19 cellular contexts compared by ENCODE assay signal in the genomic region with DNA sequence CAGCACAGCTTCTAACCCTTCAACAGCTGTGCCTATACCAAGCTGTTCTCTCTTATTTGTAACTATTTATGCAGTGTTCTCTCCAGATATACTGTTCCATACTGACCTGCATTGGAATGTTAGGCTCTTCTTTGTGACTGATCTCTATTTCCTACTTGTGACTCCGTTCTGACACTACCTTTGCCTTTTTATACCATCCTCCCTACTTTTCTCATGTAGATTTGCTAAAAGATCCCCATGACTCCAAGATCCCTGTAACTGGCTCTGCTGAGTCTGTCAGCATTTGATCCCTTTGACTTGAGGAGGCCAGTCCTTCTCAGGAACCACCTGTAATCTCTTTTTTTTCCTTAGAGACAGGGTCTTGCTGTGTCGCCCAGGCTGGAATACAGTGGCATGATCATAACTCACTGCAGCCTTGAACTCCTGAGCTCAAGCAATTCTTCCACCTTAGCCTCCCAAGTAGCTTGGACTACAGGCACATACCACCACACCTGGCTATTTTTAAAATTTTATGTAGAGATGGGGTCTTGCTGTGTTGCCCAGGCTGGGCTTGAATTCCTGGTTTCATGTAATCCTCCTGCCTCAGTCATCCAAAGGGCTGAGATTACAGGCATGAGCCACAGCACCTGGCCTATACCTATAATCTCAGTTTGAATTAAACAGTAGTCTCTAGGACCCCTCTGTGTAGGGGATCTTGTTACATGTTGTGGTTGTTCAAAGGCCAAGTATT.
"Had no signal": no experiment of that assay in that cellular context is flagged by ENCODE, and none has a peak within 500 bp of the region (broad histone marks: within the 10 kb centered on the region; RNA-seq: fewer than 3 reads in every experiment).

No MANE protein-coding gene starts in this region.

- H3K27me3 ChIP-seq: heart left ventricle, upper lobe of left lung had no signal

- H3K27ac Mint-ChIP-seq: activated CD4-positive, alpha-beta memory T cell treated with anti-CD3 and anti-CD28 coated beads for 36 hours; T-helper 1 cell treated with Interleukin-12 subunit alpha and Interleukin-12 subunit beta and Interleukin-4 antibody, amounts not matched to agents 30 μg/mL and 1 μg/mL, for 36 hours had no signal

- H3K9me3 ChIP-seq: thoracic aorta, upper lobe of left lung had no signal

- DNase-seq: activated CD4-positive, alpha-beta memory T cell treated with anti-CD3 and anti-CD28 coated beads for 36 hours; activated CD4-positive, alpha-beta T cell treated with anti-CD3 and anti-CD28 coated beads for 48 hours; activated naive CD4-positive, alpha-beta T cell treated with Interleukin-2 at 50 U/mL for 16 hours; activated T-cell treated with anti-CD3 and anti-CD28 coated beads, Interleukin-2, amount 50 U/mL, for 48 hours; anterior cingulate cortex; effector CD4-positive, alpha-beta T cell; heart left ventricle; left colon; retina; stimulated activated CD4-positive, alpha-beta T cell treated with anti-CD3 and anti-CD28 coated beads, Interleukin-2, amount 100 ng/mL, for 48 hours; stimulated activated CD8-positive, alpha-beta memory T cell treated with anti-CD3 and anti-CD28 coated beads, Interleukin-4, amount 100 ng/mL, for 48 hours; stimulated activated naive CD4-positive, alpha-beta T cell treated with Interleukin-2 at 50 U/mL for 16 hours; upper lobe of left lung had no signal

- H3K9me3 Mint-ChIP-seq: memory B cell had no signal

- H3K27me3 Mint-ChIP-seq: activated CD4-positive, alpha-beta memory T cell treated with anti-CD3 and anti-CD28 coated beads for 36 hours; brain; memory B cell had no signal

- H3K4me3 Mint-ChIP-seq: activated CD4-positive, alpha-beta memory T cell treated with anti-CD3 and anti-CD28 coated beads for 36 hours; brain; memory B cell; T-helper 1 cell treated with Interleukin-12 subunit alpha and Interleukin-12 subunit beta and Interleukin-4 antibody, amounts not matched to agents 30 μg/mL and 1 μg/mL, for 36 hours had no signal

- H3K4me3 ChIP-seq: heart left ventricle, thoracic aorta, upper lobe of left lung had no signal

- FAIRE-seq: endometrium, keratinocyte had no signal

- H3K27ac ChIP-seq: heart left ventricle, thoracic aorta, upper lobe of left lung had no signal

- H3K36me3 ChIP-seq: heart left ventricle, thoracic aorta, upper lobe of left lung had no signal

- H3K4me1 ChIP-seq: upper lobe of left lung had no signal

- H3K36me3 Mint-ChIP-seq: activated CD4-positive, alpha-beta memory T cell treated with anti-CD3 and anti-CD28 coated beads for 36 hours had no signal

- ATAC-seq: heart left ventricle had no signal
